Comparison of ENCODE assay signal across 9 cellular contexts in the genomic region with DNA sequence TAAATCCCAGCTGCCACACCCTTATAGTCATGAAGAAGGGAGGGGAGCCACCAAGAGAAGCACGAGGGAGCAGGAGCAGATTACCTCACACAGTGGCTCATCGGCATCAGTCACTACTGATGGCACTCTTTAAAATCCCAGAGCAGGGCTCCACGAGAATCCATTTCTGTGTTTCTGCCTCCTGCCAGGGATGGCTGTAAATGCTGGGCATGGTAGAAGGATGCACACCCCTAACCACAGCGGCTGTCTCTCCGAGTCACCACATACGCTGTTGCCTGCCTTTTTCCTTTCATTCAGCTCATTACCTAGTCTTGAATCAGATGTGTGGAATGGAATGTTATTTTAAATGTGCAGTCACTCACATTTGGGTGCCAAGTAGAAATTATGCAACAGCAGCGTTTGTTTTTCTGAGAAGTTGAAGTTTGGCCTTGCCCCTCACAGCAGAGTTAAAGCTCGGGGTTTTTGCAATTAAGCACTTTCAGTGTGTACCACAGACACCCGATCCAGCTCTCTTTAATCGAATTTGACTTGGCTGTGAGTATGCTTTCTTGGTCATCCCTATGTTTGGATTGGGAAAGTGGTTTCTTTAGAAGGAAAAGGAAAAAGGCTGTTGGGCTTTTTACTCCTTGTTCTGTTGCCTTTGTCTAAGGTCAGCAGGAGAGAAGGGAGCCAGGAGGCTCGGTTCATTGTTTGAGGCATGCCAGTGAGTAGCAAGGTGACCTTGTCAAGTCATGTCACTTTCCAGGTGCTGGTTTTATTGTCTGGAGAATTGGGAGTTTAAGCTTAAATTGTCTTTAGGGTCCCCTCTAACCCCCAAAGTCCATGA.
DNase-seq lines count a peak whose midpoint lies in the region; TF ChIP-seq lines count a peak whose summit lies in the region.
"Had no signal": no experiment of that assay in that cellular context is flagged by ENCODE, and none has a peak within 500 bp of the region (broad histone marks: within the 10 kb centered on the region; RNA-seq: fewer than 3 reads in every experiment).

No MANE protein-coding gene starts in this region.

- H3K4me2 ChIP-seq in mammary epithelial cell (ENCODE audit: insufficient read depth, low read depth, low read length), result peak overlapping the region; percentile 57

- H3K27me3 ChIP-seq in mammary epithelial cell (ENCODE audit: insufficient read depth, low read length) (no peaks in the 10 kb centered on the region), stomach smooth muscle (ENCODE audit: control insufficient read depth in 1 of 2, insufficient read depth in 2 of 2, low read length in 2 of 2) (no peaks in the 10 kb centered on the region)

- H2AFZ ChIP-seq in mammary epithelial cell (ENCODE audit: low read depth, low read length), result peak overlapping the region; percentile 53

- in situ Hi-C loops in mammary epithelial cell (cut with MboI; ENCODE audit: low sequenced_read_pairs in 2 of 2), result no loop called here
- in situ Hi-C loops in GM13977 (cut with MboI; ENCODE audit: low pct_unique_long_range_greater_than_20kb, low sequenced_read_pairs, unreplicated experiment), result no loop called here

- POLR2A ChIA-PET in GM10248 (lab: Yijun Ruan, JAX), result no interaction called here

- intact Hi-C loops in mammary epithelial cell (cut with micrococcal nuclease), result loop anchor here (1.0 to 10.0 kb wide), 2 partner anchors 16 to 286 kb away; a partner anchor contains a TSS

- H3K36me3 ChIP-seq in mammary epithelial cell (ENCODE audit: insufficient read depth, low read length) (no peaks in the 10 kb centered on the region), stomach smooth muscle (ENCODE audit: control insufficient read depth in 2 of 2, insufficient read depth in 2 of 2, low read length in 2 of 2) (peaks cover 18 to 27% of the 10 kb centered on the region in 2 donors)

- peak overlapping the region; percentile 87 for H3K27ac Mint-ChIP-seq in HFFc6

- H3K9me3 ChIP-seq in mammary epithelial cell (replicated peaks; ENCODE audit: insufficient read depth, low read length) (no peaks in the 10 kb centered on the region), stomach smooth muscle (ENCODE audit: control insufficient read depth in 2 of 2, low read length in 2 of 2) (no peaks in the 10 kb centered on the region)

- H3K4me3 ChIP-seq in mammary epithelial cell (replicated peaks in 1 of 3; ENCODE audit: insufficient read depth in 1 of 3, low read depth in 2 of 3, low read length in 3 of 3) (peak overlapping the region; percentile 3 to 21 (median 5)), stomach smooth muscle (ENCODE audit: low read length in 2 of 2) (peak overlapping the region in 1 of 2 donors; percentile 35)

- H3K36me3 Mint-ChIP-seq in HFFc6 (ENCODE audit: low read depth), result peaks cover 40% of the 10 kb centered on the region

- H3K27me3 Mint-ChIP-seq in HFFc6 (ENCODE audit: insufficient read depth), result no peaks in the 10 kb centered on the region
- H3K27me3 Mint-ChIP-seq: stimulated activated naive CD8-positive, alpha-beta T cell treated with anti-CD3 and anti-CD28 coated beads, Interleukin-15, amount 100 ng/mL, for 72 hours had no signal

- peaks cover 43% of the 10 kb centered on the region for H3K4me1 ChIP-seq in mammary epithelial cell (ENCODE audit: insufficient read depth, low read length)
- peaks cover 28% of the 10 kb centered on the region for H3K4me1 ChIP-seq in stomach smooth muscle (ENCODE audit: control insufficient read depth, insufficient read depth, low read length)

- WGBS in mammary epithelial cell (ENCODE audit: low coverage, missing lambda C conversion rate), result 2% methylated on average over 11 of the region's 11 CpGs

- H3K27ac ChIP-seq in mammary epithelial cell (ENCODE audit: insufficient read depth, low read depth, low read length), result peak overlapping the region; percentile 75
- peak overlapping the region; percentile 80 for H3K27ac ChIP-seq in stomach smooth muscle (ENCODE audit: low read length)

- CTCF ChIA-PET in mammary epithelial cell (lab: Charles Lee; ENCODE audit: low non-redundant PET), result interaction anchor here (1.0 to 1.5 kb wide), 2 partner anchors 16 to 89 kb away, joined by 3 to 17 read pairs; no protein-coding TSS in a partner anchor
- CTCF ChIA-PET in GM10248 (lab: Yijun Ruan, JAX), result interaction anchor here (1.3 to 3.1 kb wide), 4 partner anchors 11 to 19 kb away, joined by 3 to 10 read pairs (median 4); no protein-coding TSS in a partner anchor

- peak overlapping the region; percentile 69 for H3K4me3 Mint-ChIP-seq in HFFc6
- H3K4me3 Mint-ChIP-seq: stimulated activated naive CD8-positive, alpha-beta T cell treated with anti-CD3 and anti-CD28 coated beads, Interleukin-15, amount 100 ng/mL, for 72 hours had no signal

- dilution Hi-C loops in mammary epithelial cell (cut with HindIII; ENCODE audit: low sequenced_read_pairs), result no loop called here

- DNase-seq in HFFc6 (peak; percentile 94), mammary epithelial cell (peak; percentile 89), islet precursor cell (peak; percentile 78), GM13977 (ENCODE audit: low spot score) (no peak), GM10248 (ENCODE audit: extremely low spot score) (no peak)
- DNase-seq in activated CD8-positive, alpha-beta memory T cell treated with anti-CD3 and anti-CD28 coated beads for 24 hours, result no peak
- DNase-seq in effector CD4-positive, alpha-beta T cell, result no peak
- DNase-seq: stimulated activated naive CD8-positive, alpha-beta T cell treated with anti-CD3 and anti-CD28 coated beads, Interleukin-15, amount 100 ng/mL, for 72 hours had no signal

- TSS peak; percentile 64 for BruUV-seq in mammary epithelial cell (replicated peaks; lab: Mats Ljungman, UMichigan)

- peaks cover 51% of the 10 kb centered on the region for H3K4me1 Mint-ChIP-seq in HFFc6 (ENCODE audit: low read depth)
- H3K4me1 Mint-ChIP-seq: stimulated activated naive CD8-positive, alpha-beta T cell treated with anti-CD3 and anti-CD28 coated beads, Interleukin-15, amount 100 ng/mL, for 72 hours had no signal

- H4K20me1 ChIP-seq in mammary epithelial cell (ENCODE audit: insufficient read depth, low read length), result no peaks in the 10 kb centered on the region

- TF ChIP-seq CTCF in HFFc6 (IDR thresholded peaks at IDR 0.05) (no peak), mammary epithelial cell (conservative IDR thresholded peaks at IDR 0.05 in 1 of 2, IDR thresholded peaks at IDR 0.05 in 1 of 2; ENCODE audit: extremely low read depth in 1 of 2, insufficient read depth in 1 of 2, low read depth in 1 of 2, low read length in 2 of 2) (no peak), GM13977 (IDR thresholded peaks at IDR 0.05; ENCODE audit: extremely low read depth, insufficient read depth, missing control alignments) (no peak), GM10248 (IDR thresholded peaks at IDR 0.05; ENCODE audit: control extremely low read depth, extremely low read depth, low read depth, missing control alignments) (no peak)

- H3K79me2 ChIP-seq in mammary epithelial cell (ENCODE audit: insufficient read depth, low read length), result peaks cover 5% of the 10 kb centered on the region

- peak overlapping the region; percentile 32 for H3K9ac ChIP-seq in mammary epithelial cell (ENCODE audit: insufficient read depth, low read length)
- peak overlapping the region; percentile 21 to 45 for H3K9ac ChIP-seq in stomach smooth muscle (ENCODE audit: low read length in 2 of 2)

- H3K9me3 Mint-ChIP-seq in HFFc6, result no peaks in the 10 kb centered on the region
- H3K9me3 Mint-ChIP-seq: stimulated activated naive CD8-positive, alpha-beta T cell treated with anti-CD3 and anti-CD28 coated beads, Interleukin-15, amount 100 ng/mL, for 72 hours had no signal

Comparison
In these comparisons a context has a peak if more than half of its experiments do, and no peak if none do; other contexts are left out.
1. DNase-seq: peak in HFFc6 (single experiment), mammary epithelial cell (single experiment) and islet precursor cell (single experiment); none in GM13977 (single experiment), activated CD8-positive, alpha-beta memory T cell treated with anti-CD3 and anti-CD28 coated beads for 24 hours (single experiment), GM10248 (single experiment) and effector CD4-positive, alpha-beta T cell (single experiment).